Comparison of ENCODE assay signal across 28 cellular contexts in genomic region chr5:168030911-168031310, GRCh38.
DNase-seq lines count a peak whose midpoint lies in the region; ATAC-seq, FAIRE-seq and TF ChIP-seq lines count a peak whose summit lies in the region.
"Had no signal": no experiment of that assay in that cellular context is flagged by ENCODE, and none has a peak within 500 bp of the region (broad histone marks: within the 10 kb centered on the region; RNA-seq: fewer than 3 reads in every experiment).

No MANE protein-coding gene starts in this region.

- WGBS in heart left ventricle, 4 donors: 50 to 77% (median 62%) methylated on average over 2 of the region's 2 CpGs

- H3K36me3 Mint-ChIP-seq in astrocyte (ENCODE audit: low read depth, unreplicated experiment) (peaks cover 10% of the 10 kb centered on the region), neural progenitor cell (peaks cover 4% of the 10 kb centered on the region)
- H3K36me3 Mint-ChIP-seq: CD14-positive monocyte; CD4-positive, alpha-beta memory T cell; CD4-positive, CD25-positive, alpha-beta regulatory T cell had no signal

- no peak overlapping the region for H3K4me3 ChIP-seq in astrocyte (ENCODE audit: insufficient read depth, low read depth, low read length)
- no peak overlapping the region for H3K4me3 ChIP-seq in neural progenitor cell
- H3K4me3 ChIP-seq in heart left ventricle: no peak overlapping the region
- H3K4me3 ChIP-seq: BLaER1, GM12878 had no signal

- H3K4me1 Mint-ChIP-seq in astrocyte (ENCODE audit: low read depth, unreplicated experiment): peaks cover 7% of the 10 kb centered on the region
- peaks cover 18% of the 10 kb centered on the region for H3K4me1 Mint-ChIP-seq in neural progenitor cell
- H3K4me1 Mint-ChIP-seq: CD14-positive monocyte; CD4-positive, alpha-beta memory T cell; CD4-positive, CD25-positive, alpha-beta regulatory T cell; CD8-positive, alpha-beta memory T cell had no signal

- no peaks in the 10 kb centered on the region for H3K27me3 ChIP-seq in astrocyte (ENCODE audit: insufficient read depth, low read length)
- H3K27me3 ChIP-seq in neural progenitor cell: no peaks in the 10 kb centered on the region
- H3K27me3 ChIP-seq in heart left ventricle: peaks cover 0 to 2% (median 0%) of the 10 kb centered on the region in 9 donors
- H3K27me3 ChIP-seq: BLaER1 had no signal

- ATAC-seq in HG02973 (IDR thresholded peaks at IDR 0.05; ENCODE audit: unreplicated experiment) (no peak), heart left ventricle (no peak), GM18502 (IDR thresholded peaks at IDR 0.05; ENCODE audit: poor library complexity, unreplicated experiment) (no peak)
- ATAC-seq: GM12878 had no signal

- TF ChIP-seq POLR2A in heart left ventricle (IDR thresholded peaks at IDR 0.05): no peak

- H3K9ac ChIP-seq in astrocyte (ENCODE audit: low read length): no peak overlapping the region
- H3K9ac ChIP-seq in neural progenitor cell: no peak overlapping the region
- H3K9ac ChIP-seq: BLaER1 had no signal

- H3K79me2 ChIP-seq in astrocyte (ENCODE audit: insufficient read depth, low read length): no peaks in the 10 kb centered on the region
- no peaks in the 10 kb centered on the region for H3K79me2 ChIP-seq in neural progenitor cell (ENCODE audit: low read depth)

- no peaks in the 10 kb centered on the region for H3F3A ChIP-seq in neural progenitor cell (ENCODE audit: low read depth)

- H3K4me1 ChIP-seq in astrocyte (ENCODE audit: insufficient read depth, low read length) (no peaks in the 10 kb centered on the region), neural progenitor cell (peaks cover 3% of the 10 kb centered on the region), heart left ventricle (peaks cover 0 to 36% (median 1%) of the 10 kb centered on the region in 12 donors)
- H3K4me1 ChIP-seq: BE2C, BLaER1 had no signal

- H3K36me3 ChIP-seq in astrocyte (ENCODE audit: insufficient read depth, low read length): no peaks in the 10 kb centered on the region
- no peaks in the 10 kb centered on the region for H3K36me3 ChIP-seq in neural progenitor cell
- H3K36me3 ChIP-seq in heart left ventricle: no peaks in the 10 kb centered on the region
- H3K36me3 ChIP-seq: BE2C had no signal

- FAIRE-seq in astrocyte (lab: Jason Lieb, UNC): no peak
- FAIRE-seq: A204.1, GM12878, GM12892, GM19239 had no signal

- H3K27me3 Mint-ChIP-seq in astrocyte (ENCODE audit: low read depth, unreplicated experiment): no peaks in the 10 kb centered on the region
- H3K27me3 Mint-ChIP-seq in neural progenitor cell (ENCODE audit: insufficient read depth, low read depth): no peaks in the 10 kb centered on the region

- H4K20me1 ChIP-seq in astrocyte (ENCODE audit: insufficient read depth, low read length): no peaks in the 10 kb centered on the region
- H4K20me1 ChIP-seq in neural progenitor cell (ENCODE audit: low read depth): no peaks in the 10 kb centered on the region
- H4K20me1 ChIP-seq: BLaER1 had no signal

- H3K4me3 Mint-ChIP-seq in astrocyte (ENCODE audit: unreplicated experiment) (no peak overlapping the region), neural progenitor cell (no peak overlapping the region)
- H3K4me3 Mint-ChIP-seq: CD14-positive monocyte; CD4-positive, alpha-beta memory T cell; CD4-positive, CD25-positive, alpha-beta regulatory T cell; CD8-positive, alpha-beta memory T cell had no signal

- H3K27ac Mint-ChIP-seq in astrocyte (ENCODE audit: unreplicated experiment) (no peak overlapping the region), neural progenitor cell (no peak overlapping the region)
- H3K27ac Mint-ChIP-seq: CD14-positive monocyte; CD4-positive, alpha-beta memory T cell; CD4-positive, CD25-positive, alpha-beta regulatory T cell; CD8-positive, alpha-beta memory T cell had no signal

- H3K9me3 ChIP-seq in astrocyte (ENCODE audit: insufficient read depth, low read depth, low read length): no peaks in the 10 kb centered on the region
- H3K9me3 ChIP-seq in neural progenitor cell (ENCODE audit: low read depth): no peaks in the 10 kb centered on the region
- H3K9me3 ChIP-seq in heart left ventricle: no peaks in the 10 kb centered on the region
- H3K9me3 ChIP-seq: BE2C had no signal

- H3K4me2 ChIP-seq in astrocyte (ENCODE audit: low read length) (no peak overlapping the region), neural progenitor cell (no peak overlapping the region)
- H3K4me2 ChIP-seq: BLaER1 had no signal

- intact Hi-C loops in heart left ventricle (cut with DNase I): loop anchor here in 1 of 10 donors (10.0 kb wide), 1 partner anchor 306 kb away; no protein-coding TSS in a partner anchor

- H3K9me3 Mint-ChIP-seq in astrocyte (ENCODE audit: unreplicated experiment): no peaks in the 10 kb centered on the region
- peaks cover 4% of the 10 kb centered on the region for H3K9me3 Mint-ChIP-seq in neural progenitor cell

- DNase-seq in astrocyte (ENCODE audit: low read depth): peak; percentile 47
- peak; percentile 58 for DNase-seq in glomerular visceral epithelial cell (ENCODE audit: extremely low spot score)
- DNase-seq in neural progenitor cell (ENCODE audit: low spot score): peak; percentile 21
- no peak for DNase-seq in heart left ventricle
- DNase-seq in NCI-H82 treated with DMSO at 0.1 percent for 48 hours (lab: John Stamatoyannopoulos, UW; ENCODE audit: unreplicated experiment): no peak
- DNase-seq: 8988T; ACHN; BE2C; C1 segment of cervical spinal cord; CD4-positive, alpha-beta memory T cell; CD4-positive, CD25-positive, alpha-beta regulatory T cell; CD8-positive, alpha-beta memory T cell; COR-L47; DMS 273 treated with DMSO at 0.1 percent for 48 hours; DMS153; DMS53; DMS79; DND-41; EL; GDM1 had no signal

- TF ChIP-seq CTCF in astrocyte (IDR thresholded peaks at IDR 0.05; ENCODE audit: insufficient read depth, low read depth, low read length) (no peak), neural progenitor cell (IDR thresholded peaks at IDR 0.05) (no peak), heart left ventricle (IDR thresholded peaks at IDR 0.05) (no peak)

- H3K27ac ChIP-seq in astrocyte (ENCODE audit: low read depth, low read length) (no peak overlapping the region), neural progenitor cell (no peak overlapping the region), heart left ventricle (no peak overlapping the region)
- H3K27ac ChIP-seq: BLaER1 had no signal

- no peak overlapping the region for H2AFZ ChIP-seq in astrocyte (ENCODE audit: low read depth, low read length)
- H2AFZ ChIP-seq in neural progenitor cell (replicated peaks): no peak overlapping the region

Comparison
In these comparisons a context has a peak if more than half of its experiments do, and no peak if none do; other contexts are left out.
1. DNase-seq: peak in astrocyte (single experiment), glomerular visceral epithelial cell (single experiment) and neural progenitor cell (single experiment); none in heart left ventricle (0 of 5) and NCI-H82 treated with DMSO at 0.1 percent for 48 hours (single experiment).